1 cellular context compared by ENCODE assay signal in genomic region chr12:7712841-7713442, GRCh38.
TF ChIP-seq lines count a peak whose summit lies in the region.

No MANE protein-coding gene starts in this region.

TF ChIP-seq in H1, 55 proteins besides CTCF, POLR2A, EP300 and RAD21:
- TF ChIP-seq RBBP5 (IDR thresholded peaks at IDR 0.05; ENCODE audit: borderline replicate concordance, low read depth, low read length): no peak
- no peak for TF ChIP-seq RNF2 (IDR thresholded peaks at IDR 0.05; ENCODE audit: borderline replicate concordance, low read depth, low read length, missing control alignments, poor library complexity, severe bottlenecking)
- no peak for TF ChIP-seq ASH2L (IDR thresholded peaks at IDR 0.05; ENCODE audit: low read length)
- TF ChIP-seq RFX5 (IDR thresholded peaks at IDR 0.05; ENCODE audit: borderline replicate concordance, low read depth, low read length): no peak
- no peak for TF ChIP-seq CTBP2 (IDR thresholded peaks at IDR 0.05; ENCODE audit: borderline replicate concordance, insufficient read depth, insufficient read length, low read length)
- TF ChIP-seq CREB1 (IDR thresholded peaks at IDR 0.05): no peak
- no peak for TF ChIP-seq MAX (IDR thresholded peaks at IDR 0.05)
- no peak for TF ChIP-seq POU5F1 (IDR thresholded peaks at IDR 0.05; ENCODE audit: low read depth, low read length)
- no peak for TF ChIP-seq YY1 (IDR thresholded peaks at IDR 0.05; ENCODE audit: low read depth, low read length)
- TF ChIP-seq HDAC2 (IDR thresholded peaks at IDR 0.05; ENCODE audit: borderline replicate concordance in 1 of 2, low read depth in 2 of 2, low read length in 2 of 2): no peak
- TF ChIP-seq KDM4A (IDR thresholded peaks at IDR 0.05; ENCODE audit: low read depth, low read length, severe bottlenecking): no peak
- TF ChIP-seq SP2 (IDR thresholded peaks at IDR 0.05; ENCODE audit: low read length): no peak
- TF ChIP-seq EZH2 (IDR thresholded peaks at IDR 0.05; ENCODE audit: low read depth, low read length, severe bottlenecking): no peak
